Comparison of ENCODE assay signal across 15 cellular contexts in the genomic region with DNA sequence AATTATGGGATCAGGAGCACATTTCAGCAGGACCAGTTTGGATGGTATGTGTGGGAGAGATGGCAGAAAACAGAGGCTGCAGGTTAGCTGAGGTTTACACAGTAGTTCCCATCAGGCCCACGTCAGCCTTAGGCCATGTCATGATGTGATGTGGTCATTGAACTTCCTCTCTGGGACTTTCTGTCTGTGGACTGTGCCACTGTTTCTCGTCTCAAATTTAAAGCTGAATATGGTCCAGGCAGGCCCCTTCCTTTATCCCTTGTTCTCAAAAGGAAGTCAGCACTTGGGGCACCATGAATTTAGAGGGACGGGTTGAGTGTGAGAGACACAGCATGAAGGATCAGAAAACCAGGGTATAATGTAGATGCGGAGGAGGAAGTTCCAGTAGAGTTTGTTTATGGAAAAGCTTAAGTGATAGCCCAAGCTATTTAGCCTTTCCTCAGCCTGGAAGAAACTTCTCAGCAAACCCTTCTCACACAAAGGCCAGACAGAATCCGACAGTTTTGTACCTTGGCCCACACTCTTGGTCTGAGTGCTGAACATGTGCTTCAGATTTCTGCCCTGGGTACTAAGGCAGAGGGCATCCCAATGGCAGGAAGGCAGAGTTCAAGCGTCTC. TPM values are rescaled to one million over a fixed set of nuclear protein-coding genes. Genes with fewer than 3 reads are reported as not detected.
A peak's percentile ranks its signal among the peaks of the same experiment; 100 is the strongest.
DNase-seq lines count a peak whose midpoint lies in the region; ATAC-seq and TF ChIP-seq lines count a peak whose summit lies in the region.
"Had no signal": no experiment of that assay in that cellular context is flagged by ENCODE, and none has a peak within 500 bp of the region (broad histone marks: within the 10 kb centered on the region; RNA-seq: fewer than 3 reads in every experiment).

No MANE protein-coding gene starts in this region.

- no peaks in the 10 kb centered on the region for H3K79me2 ChIP-seq in hepatocyte
- no peaks in the 10 kb centered on the region for H3K79me2 ChIP-seq in parathyroid adenoma

- H2AFZ ChIP-seq in hepatocyte, result no peak overlapping the region
- H2AFZ ChIP-seq in parathyroid adenoma, result no peak overlapping the region
- H2AFZ ChIP-seq: neural progenitor cell had no signal

- no peaks in the 10 kb centered on the region for H4K20me1 ChIP-seq in hepatocyte (ENCODE audit: insufficient read depth, poor library complexity, severe bottlenecking)

- H3K36me3 ChIP-seq in hepatocyte (replicated peaks; ENCODE audit: insufficient read depth, low read depth) (no peaks in the 10 kb centered on the region), parathyroid adenoma (ENCODE audit: control insufficient read depth, insufficient read depth, low read length) (no peaks in the 10 kb centered on the region)
- H3K36me3 ChIP-seq: neural progenitor cell had no signal

- H3K9me3 ChIP-seq in hepatocyte (ENCODE audit: low read depth), result no peaks in the 10 kb centered on the region
- no peaks in the 10 kb centered on the region for H3K9me3 ChIP-seq in parathyroid adenoma (ENCODE audit: control insufficient read depth, low read length)

- H3K9ac ChIP-seq in parathyroid adenoma, result no peak overlapping the region
- H3K9ac ChIP-seq: neural progenitor cell had no signal

- H3K27ac ChIP-seq in hepatocyte (peak overlapping the region; percentile 75), parathyroid adenoma (peak overlapping the region; percentile 11)
- H3K27ac ChIP-seq: neural progenitor cell had no signal

- peak; percentile 11 for DNase-seq in EH (ENCODE audit: low read depth)
- DNase-seq in NOMO-1 treated with DMSO at 0.1 percent for 48 hours (lab: John Stamatoyannopoulos, UW; ENCODE audit: unreplicated experiment), result peak; percentile 64
- DNase-seq in hepatocyte (ENCODE audit: low spot score), result no peak
- no peak for DNase-seq in NCI-H69 (lab: John Stamatoyannopoulos, UW)
- no peak for DNase-seq in NCI-H774 (lab: John Stamatoyannopoulos, UW)
- DNase-seq: activated CD8-positive, alpha-beta T cell treated with anti-CD3 and anti-CD28 coated beads, Interleukin-2, amount 10 ng/mL, durations not matched to agents 7 days and 5 days; foreskin fibroblast; NCI-H2029 treated with DMSO at 0.1 percent for 48 hours; T-helper 9 cell had no signal

- no peak for ATAC-seq in HG03039 (IDR thresholded peaks at IDR 0.05; ENCODE audit: unreplicated experiment)
- ATAC-seq in HG02571 (IDR thresholded peaks at IDR 0.05; ENCODE audit: unreplicated experiment), result no peak
- ATAC-seq: activated CD8-positive, alpha-beta T cell treated with anti-CD3 and anti-CD28 coated beads, Interleukin-2, amount 10 ng/mL, durations not matched to agents 7 days and 5 days had no signal

- H3K9me2 ChIP-seq in hepatocyte (replicated peaks; ENCODE audit: insufficient read depth), result no peaks in the 10 kb centered on the region

- H3K4me3 ChIP-seq in hepatocyte (no peak overlapping the region), parathyroid adenoma (ENCODE audit: low read depth, low read length) (no peak overlapping the region)
- H3K4me3 ChIP-seq: coronary artery, neural progenitor cell had no signal

- H3K4me1 ChIP-seq in hepatocyte (ENCODE audit: insufficient read depth), result peaks cover 25% of the 10 kb centered on the region
- peaks cover 10% of the 10 kb centered on the region for H3K4me1 ChIP-seq in parathyroid adenoma

- no peaks in the 10 kb centered on the region for H3K27me3 ChIP-seq in hepatocyte
- no peaks in the 10 kb centered on the region for H3K27me3 ChIP-seq in parathyroid adenoma (ENCODE audit: control insufficient read depth, insufficient read depth, low read length)

- 59% methylated on average over 6 of the region's 6 CpGs for WGBS in hepatocyte (ENCODE audit: low lambda C conversion rate, missing lambda C conversion rate)

- no peak overlapping the region for H3K4me2 ChIP-seq in hepatocyte
- H3K4me2 ChIP-seq in parathyroid adenoma (ENCODE audit: low read length), result no peak overlapping the region
- H3K4me2 ChIP-seq: neural progenitor cell had no signal

- TF ChIP-seq CTCF in hepatocyte (IDR thresholded peaks at IDR 0.05; ENCODE audit: poor library complexity) (no peak), parathyroid adenoma (IDR thresholded peaks at IDR 0.05) (no peak)

RNA-seq across cellular contexts. Expression of a gene that starts 3.6 kb away (rescaled TPM):
- total RNA-seq in hepatocyte, result 21.8 and 25.1 TPM in 2 replicates
- polyA plus RNA-seq in hepatocyte, result 81.2 and 86.0 TPM in 2 replicates

RNA-seq across cellular contexts. Expression of a gene that starts 9.4 kb away (rescaled TPM):
- 18.9 and 21.8 TPM in 2 replicates for total RNA-seq in hepatocyte
- polyA plus RNA-seq in hepatocyte, result 28.9 and 29.4 TPM in 2 replicates
- polyA plus RNA-seq: IgD-negative memory B cell had no signal

RNA-seq across cellular contexts. Expression of a gene that starts 14.7 kb away (rescaled TPM):
- total RNA-seq in hepatocyte, result 19.3 and 20.9 TPM in 2 replicates
- polyA plus RNA-seq in hepatocyte, result 24.6 and 25.8 TPM in 2 replicates

RNA-seq across cellular contexts. Expression of a gene that starts 44.0 kb away (rescaled TPM):
- total RNA-seq in hepatocyte, result 15.9 and 16.9 TPM in 2 replicates
- 32.2 and 41.8 TPM in 2 replicates for polyA plus RNA-seq in hepatocyte
- polyA plus RNA-seq: IgD-negative memory B cell had no signal

Comparison
In these comparisons a context has a peak if more than half of its experiments do, and no peak if none do; other contexts are left out.
1. DNase-seq: peak in EH (single experiment) and NOMO-1 treated with DMSO at 0.1 percent for 48 hours (single experiment); none in hepatocyte (single experiment), NCI-H69 (single experiment) and NCI-H774 (single experiment).